Comparison of ENCODE assay signal across 6 cellular contexts in the genomic region with DNA sequence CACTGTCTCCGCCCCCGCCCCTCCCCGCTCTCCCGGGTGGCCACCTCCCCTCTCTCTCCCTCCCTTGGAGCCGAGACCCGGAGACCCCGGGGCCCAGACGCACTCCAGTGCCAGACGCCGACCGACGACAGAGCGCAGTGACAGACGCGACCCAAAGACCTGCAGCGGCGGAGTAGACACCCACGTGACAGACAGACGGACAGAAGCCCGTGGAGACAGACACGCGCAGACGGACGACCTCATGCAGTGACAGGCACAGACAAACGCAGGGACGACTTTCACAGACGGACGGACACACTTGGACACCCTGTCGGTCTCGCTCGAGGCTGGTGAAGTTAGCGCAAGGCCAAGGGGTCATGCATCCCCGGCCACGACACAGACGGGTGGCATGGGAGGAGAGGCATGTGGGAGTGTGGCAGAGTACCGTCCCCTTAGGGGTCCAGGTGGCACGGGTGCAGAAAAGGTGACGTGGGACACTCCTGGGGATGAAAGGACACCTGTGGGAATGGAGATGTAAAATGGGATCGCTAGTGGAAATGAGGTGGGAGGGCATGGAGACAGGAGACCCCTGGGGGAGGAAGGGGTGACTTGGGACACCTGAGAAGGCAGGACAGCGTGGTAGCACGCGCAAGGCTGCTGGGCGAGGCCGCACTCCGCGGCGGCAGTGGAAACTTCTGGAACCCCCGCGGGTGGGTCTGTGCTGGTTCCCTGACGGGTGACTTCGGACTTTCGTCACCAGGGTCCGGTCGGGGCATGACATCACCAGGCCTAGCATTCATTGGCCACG. TPM values are rescaled to one million over a fixed set of nuclear protein-coding genes. Genes with fewer than 3 reads are reported as not detected.
DNase-seq lines count a peak whose midpoint lies in the region; ATAC-seq and TF ChIP-seq lines count a peak whose summit lies in the region.

No MANE protein-coding gene starts in this region.

- H3K4me1 ChIP-seq in A673 (ENCODE audit: insufficient read depth, low read length, poor library complexity, severe bottlenecking) (peaks cover 9% of the 10 kb centered on the region), MM.1S (ENCODE audit: low read length) (no peaks in the 10 kb centered on the region), gastrocnemius medialis (peaks cover 18 to 36% of the 10 kb centered on the region in 2 donors)

- H4K20me1 ChIP-seq in MM.1S (ENCODE audit: insufficient read depth, low read length): no peaks in the 10 kb centered on the region

- H3F3A ChIP-seq in MM.1S (ENCODE audit: insufficient read depth, low read length): no peaks in the 10 kb centered on the region

- no TSS peak for BruUV-seq in A673 (replicated peaks; lab: Mats Ljungman, UMichigan)

- H3K4me3 ChIP-seq in A673 (ENCODE audit: low read depth, low read length, poor library complexity, severe bottlenecking) (peak overlapping the region; percentile 50), MM.1S (ENCODE audit: low read length) (peak overlapping the region; percentile 22; the same call in 1 of the 2 replicates), gastrocnemius medialis (peak overlapping the region; percentile 67 to 90 (median 81))

- H3K36me3 Mint-ChIP-seq in effector memory CD8-positive, alpha-beta T cell (ENCODE audit: insufficient read depth): peaks cover 11% of the 10 kb centered on the region

- H3K9me3 ChIP-seq in A673 (ENCODE audit: low read depth, low read length, poor library complexity, severe bottlenecking): no peaks in the 10 kb centered on the region
- H3K9me3 ChIP-seq in MM.1S (replicated peaks; ENCODE audit: insufficient read depth, low read length): no peaks in the 10 kb centered on the region
- no peaks in the 10 kb centered on the region for H3K9me3 ChIP-seq in gastrocnemius medialis

- no peaks in the 10 kb centered on the region for H3K36me3 ChIP-seq in A673 (ENCODE audit: insufficient read depth, low read length, poor library complexity, severe bottlenecking)
- no peaks in the 10 kb centered on the region for H3K36me3 ChIP-seq in MM.1S (replicated peaks; ENCODE audit: insufficient read depth, low read length)
- H3K36me3 ChIP-seq in gastrocnemius medialis: no peaks in the 10 kb centered on the region

- POLR2A ChIA-PET in A673 (lab: Charles Lee; ENCODE audit: low non-redundant PET): interaction anchor here (0.6 kb wide), 1 partner anchor 261 kb away, joined by 3 read pairs; no protein-coding TSS in a partner anchor

- no peak for TF ChIP-seq POLR2A in gastrocnemius medialis (IDR thresholded peaks at IDR 0.05)

- H2AFZ ChIP-seq in MM.1S (ENCODE audit: low read length): no peak overlapping the region

- H3K27me3 ChIP-seq in A673 (replicated peaks; ENCODE audit: insufficient read depth, low read depth, low read length, poor library complexity): peaks cover 7% of the 10 kb centered on the region
- peaks cover 71% of the 10 kb centered on the region for H3K27me3 ChIP-seq in MM.1S (replicated peaks; ENCODE audit: insufficient read depth, low read length)
- peaks cover 0 to 6% (median 0%) of the 10 kb centered on the region in 3 donors for H3K27me3 ChIP-seq in gastrocnemius medialis

- peak; percentile 74 for ATAC-seq in effector memory CD8-positive, alpha-beta T cell (replicated peaks)
- ATAC-seq in gastrocnemius medialis (peak; percentile 28 to 33), HG02642 (IDR thresholded peaks at IDR 0.05; ENCODE audit: poor library complexity, unreplicated experiment) (no peak)

- no peaks in the 10 kb centered on the region for H3K9me3 Mint-ChIP-seq in effector memory CD8-positive, alpha-beta T cell

- H3K27me3 Mint-ChIP-seq in effector memory CD8-positive, alpha-beta T cell: peaks cover 55 to 81% of the 10 kb centered on the region in 2 donors

- no peaks in the 10 kb centered on the region for H3K79me2 ChIP-seq in MM.1S (ENCODE audit: low read length)

- peak overlapping the region; percentile 68; the same call in 1 of the 2 replicates for H3K4me2 ChIP-seq in MM.1S (ENCODE audit: low read depth, low read length)

- H3K27ac Mint-ChIP-seq in effector memory CD8-positive, alpha-beta T cell: peak overlapping the region; percentile 76 to 86

- H3K9me2 ChIP-seq in MM.1S (replicated peaks; ENCODE audit: insufficient read depth, low read length): no peaks in the 10 kb centered on the region

- peaks cover 8 to 14% of the 10 kb centered on the region in 2 donors for H3K4me1 Mint-ChIP-seq in effector memory CD8-positive, alpha-beta T cell (ENCODE audit: low read depth in 2 of 2)

- TF ChIP-seq CTCF in A673 (conservative IDR thresholded peaks at IDR 0.05; ENCODE audit: low read depth, low read length): no peak
- TF ChIP-seq CTCF in MM.1S (IDR thresholded peaks at IDR 0.05; ENCODE audit: low read length): no peak
- TF ChIP-seq CTCF in gastrocnemius medialis (IDR thresholded peaks at IDR 0.05 in 4 of 5, conservative IDR thresholded peaks at IDR 0.05 in 1 of 5): no peak

- DNase-seq in A673 (ENCODE audit: low spot score) (peak; percentile 68), MM.1S (no peak), gastrocnemius medialis (peak in 1 of 2 donors; percentile 62), cortex of kidney (lab: John Stamatoyannopoulos, UW) (no peak)
- DNase-seq in effector memory CD8-positive, alpha-beta T cell: peak; percentile 44 to 51 (median 49)

- CTCF ChIA-PET in A673 (lab: Charles Lee): interaction anchor here (0.6 kb wide), 1 partner anchor 11 kb away, joined by 3 read pairs; no protein-coding TSS in a partner anchor

- no peak overlapping the region for H3K9ac ChIP-seq in MM.1S (ENCODE audit: low read length)

- peak overlapping the region; percentile 88 to 93 for H3K4me3 Mint-ChIP-seq in effector memory CD8-positive, alpha-beta T cell

- in situ Hi-C loops in gastrocnemius medialis (cut with MboI; ENCODE audit: low sequenced_read_pairs in 4 of 4): loop anchor here in 1 of 4 donors (5.0 kb wide), 1 partner anchor 161 kb away; no protein-coding TSS in a partner anchor

- intact Hi-C loops in A673 (cut with micrococcal nuclease; ENCODE audit: unreplicated experiment): loop anchor here (2.0 to 10.0 kb wide), 4 partner anchors 181 to 386 kb away; partner anchors contain the start of gene FIS1
- intact Hi-C loops in gastrocnemius medialis (cut with DNase I; ENCODE audit: low total_unique reads): loop anchor here (1.0 to 10.0 kb wide), 4 partner anchors 19 to 349 kb away; partner anchors contain the start of genes FIS1, POP7 and TRIM56

- no peak overlapping the region for H3K27ac ChIP-seq in A673 (ENCODE audit: low read depth, low read length, poor library complexity, severe bottlenecking)
- no peak overlapping the region for H3K27ac ChIP-seq in MM.1S (ENCODE audit: low read length)
- H3K27ac ChIP-seq in gastrocnemius medialis: peak overlapping the region; percentile 82 to 95 (median 91)

RNA-seq across cellular contexts. Expression of gene ACHE, which starts 0.5 kb away (rescaled TPM):
- total RNA-seq in A673 (2021) (0.52 and 0.87 TPM in 2 replicates), gastrocnemius medialis (10 to 100 TPM in 2 of 4 donors, 1 to 10 TPM in 2; 6.5 to 59.5 (median 11.4) TPM)

RNA-seq across cellular contexts. Expression of gene UFSP1, which starts 6.6 kb away (rescaled TPM):
- total RNA-seq in A673 (2021) (4.7 and 5.0 TPM in 2 replicates), gastrocnemius medialis (1 to 10 TPM; 2.0 to 7.1 (median 4.0) TPM)

RNA-seq across cellular contexts. Expression of gene SRRT, which starts 21.2 kb away (rescaled TPM):
- total RNA-seq in A673 (2021) (257 and 277 TPM in 2 replicates), gastrocnemius medialis (10 to 100 TPM; 35.0 to 47.3 (median 39.8) TPM)

RNA-seq across cellular contexts. Expression of gene TRIP6, which starts 29.0 kb away (rescaled TPM):
- total RNA-seq in A673 (2021) (114 and 140 TPM in 2 replicates), gastrocnemius medialis (1 to 10 TPM; 4.6 to 9.1 (median 7.3) TPM)

RNA-seq across cellular contexts. Expression of gene SLC12A9, which starts 43.6 kb away (rescaled TPM):
- total RNA-seq in A673 (2021) (23.8 and 26.1 TPM in 2 replicates), gastrocnemius medialis (1 to 10 TPM; 2.5 to 4.3 (median 3.8) TPM)

Comparison
In these comparisons a context has a peak if more than half of its experiments do, and no peak if none do; other contexts are left out.
1. DNase-seq: peak in A673 (single experiment) and effector memory CD8-positive, alpha-beta T cell (3 of 3); none in MM.1S (single experiment) and cortex of kidney (single experiment).
2. H3K27ac ChIP-seq: peak in gastrocnemius medialis (4 of 4); none in A673 (single experiment) and MM.1S (single experiment).
3. H3K4me3 ChIP-seq: peak in every context shown above with its lines; median percentile 81 in gastrocnemius medialis; 50 in A673; 22 in MM.1S.